ENCODE assay signal across 15 cellular contexts in genomic region chr1:6544831-6545230, GRCh38. TPM values are rescaled to one million over a fixed set of nuclear protein-coding genes. Genes with fewer than 3 reads are reported as not detected.
DNase-seq lines count a peak whose midpoint lies in the region; FAIRE-seq and TF ChIP-seq lines count a peak whose summit lies in the region.
"Had no signal": no experiment of that assay in that cellular context is flagged by ENCODE, and none has a peak within 500 bp of the region (broad histone marks: within the 10 kb centered on the region; RNA-seq: fewer than 3 reads in every experiment).

No MANE protein-coding gene starts in this region.

- peak overlapping the region; percentile 53 for H3K27ac Mint-ChIP-seq in activated T-helper 1 cell treated with anti-CD3 and anti-CD28 coated beads, Interleukin-12 subunit alpha, Interleukin-12 subunit beta, Interleukin-2, Interleukin-4 antibody, amounts not matched to agents 30 ng/mL and 10 ng/mL and 1 ng/mL, durations not matched to agents 14 hours and 24 hours and 36 hours
- no peak overlapping the region for H3K27ac Mint-ChIP-seq in neural progenitor cell

- H4K20me1 ChIP-seq in neural progenitor cell (ENCODE audit: low read depth) = peaks cover 10% of the 10 kb centered on the region

- H3K4me2 ChIP-seq in neural progenitor cell = no peak overlapping the region
- H3K4me2 ChIP-seq: smooth muscle cell had no signal

- peak overlapping the region; percentile 40 for H3K4me3 Mint-ChIP-seq in activated T-helper 1 cell treated with anti-CD3 and anti-CD28 coated beads, Interleukin-12 subunit alpha, Interleukin-12 subunit beta, Interleukin-2, Interleukin-4 antibody, amounts not matched to agents 30 ng/mL and 10 ng/mL and 1 ng/mL, durations not matched to agents 14 hours and 24 hours and 36 hours
- H3K4me3 Mint-ChIP-seq in neural progenitor cell = no peak overlapping the region
- H3K4me3 Mint-ChIP-seq: CD14-positive monocyte had no signal

- no peak overlapping the region for H2AFZ ChIP-seq in ACC112 (ENCODE audit: low read length, unreplicated experiment)
- H2AFZ ChIP-seq in neural progenitor cell (replicated peaks) = no peak overlapping the region

- TF ChIP-seq CTCF in fibroblast of the aortic adventitia (IDR thresholded peaks at IDR 0.05; ENCODE audit: insufficient read depth, low read length) (no peak), neural progenitor cell (IDR thresholded peaks at IDR 0.05) (no peak)

- no peaks in the 10 kb centered on the region for H3K27me3 Mint-ChIP-seq in activated T-helper 1 cell treated with anti-CD3 and anti-CD28 coated beads, Interleukin-12 subunit alpha, Interleukin-12 subunit beta, Interleukin-2, Interleukin-4 antibody, amounts not matched to agents 30 ng/mL and 10 ng/mL and 1 ng/mL, durations not matched to agents 14 hours and 24 hours and 36 hours (ENCODE audit: insufficient read depth)
- H3K27me3 Mint-ChIP-seq in neural progenitor cell (ENCODE audit: insufficient read depth, low read depth) = no peaks in the 10 kb centered on the region
- H3K27me3 Mint-ChIP-seq: naive B cell had no signal

- no peaks in the 10 kb centered on the region for H3K9me3 Mint-ChIP-seq in activated T-helper 1 cell treated with anti-CD3 and anti-CD28 coated beads, Interleukin-12 subunit alpha, Interleukin-12 subunit beta, Interleukin-2, Interleukin-4 antibody, amounts not matched to agents 30 ng/mL and 10 ng/mL and 1 ng/mL, durations not matched to agents 14 hours and 24 hours and 36 hours
- no peaks in the 10 kb centered on the region for H3K9me3 Mint-ChIP-seq in neural progenitor cell
- H3K9me3 Mint-ChIP-seq: naive B cell had no signal

- H3K9ac ChIP-seq in neural progenitor cell = no peak overlapping the region

- no peaks in the 10 kb centered on the region for H3K9me3 ChIP-seq in neural progenitor cell (ENCODE audit: low read depth)
- H3K9me3 ChIP-seq: vagina had no signal

- H3K4me1 Mint-ChIP-seq in activated T-helper 1 cell treated with anti-CD3 and anti-CD28 coated beads, Interleukin-12 subunit alpha, Interleukin-12 subunit beta, Interleukin-2, Interleukin-4 antibody, amounts not matched to agents 30 ng/mL and 10 ng/mL and 1 ng/mL, durations not matched to agents 14 hours and 24 hours and 36 hours (ENCODE audit: low read depth) = peaks cover 31% of the 10 kb centered on the region
- no peaks in the 10 kb centered on the region for H3K4me1 Mint-ChIP-seq in neural progenitor cell

- H3K4me3 ChIP-seq in ACC112 (ENCODE audit: low read depth, low read length) (peak overlapping the region; percentile 34; the same call in 1 of the 2 replicates), fibroblast of the aortic adventitia (ENCODE audit: low read depth, low read length) (no peak overlapping the region), neural progenitor cell (no peak overlapping the region)
- H3K4me3 ChIP-seq: smooth muscle cell, vagina had no signal

- H3K4me1 ChIP-seq in ACC112 (ENCODE audit: control insufficient read depth, insufficient read depth, low read length, unreplicated experiment) = peaks cover 33% of the 10 kb centered on the region
- H3K4me1 ChIP-seq in neural progenitor cell = no peaks in the 10 kb centered on the region

- no peak for FAIRE-seq in GM12892 (lab: Jason Lieb, UNC)
- FAIRE-seq: TTC549 had no signal

- intact Hi-C loops in activated T-helper 1 cell treated with anti-CD3 and anti-CD28 coated beads, Interleukin-12 subunit alpha, Interleukin-12 subunit beta, Interleukin-2, Interleukin-4 antibody, amounts not matched to agents 30 ng/mL and 10 ng/mL and 1 ng/mL, durations not matched to agents 14 hours and 24 hours and 36 hours (cut with micrococcal nuclease) = no loop called here

- peaks cover 50% of the 10 kb centered on the region for H3K36me3 Mint-ChIP-seq in activated T-helper 1 cell treated with anti-CD3 and anti-CD28 coated beads, Interleukin-12 subunit alpha, Interleukin-12 subunit beta, Interleukin-2, Interleukin-4 antibody, amounts not matched to agents 30 ng/mL and 10 ng/mL and 1 ng/mL, durations not matched to agents 14 hours and 24 hours and 36 hours (ENCODE audit: low read depth)
- peaks cover 22% of the 10 kb centered on the region for H3K36me3 Mint-ChIP-seq in neural progenitor cell

- TF ChIP-seq POLR2A in GM12892 (IDR thresholded peaks at IDR 0.05; ENCODE audit: low read depth, low read length) = no peak

- H3K36me3 ChIP-seq in ACC112 (ENCODE audit: insufficient read depth, low read length) (peaks cover 22% of the 10 kb centered on the region), neural progenitor cell (peaks cover 8% of the 10 kb centered on the region)

- H3K27me3 ChIP-seq in ACC112 (ENCODE audit: insufficient read depth, low read length) = no peaks in the 10 kb centered on the region
- H3K27me3 ChIP-seq in neural progenitor cell = no peaks in the 10 kb centered on the region
- H3K27me3 ChIP-seq: vagina had no signal

- H3K79me2 ChIP-seq in ACC112 (ENCODE audit: control insufficient read depth, insufficient read depth, low read length, unreplicated experiment) (peaks cover 4% of the 10 kb centered on the region), neural progenitor cell (ENCODE audit: low read depth) (no peaks in the 10 kb centered on the region)

- DNase-seq in ELR (ENCODE audit: low read depth) (peak; percentile 93), fibroblast of the aortic adventitia (ENCODE audit: low read depth) (peak; percentile 68), neural progenitor cell (ENCODE audit: low spot score) (no peak), iPS-NIHi11 (ENCODE audit: low spot score) (no peak), HT-29 (ENCODE audit: low spot score) (no peak), GM12892 (ENCODE audit: insufficient read length) (no peak)
- DNase-seq in activated T-helper 1 cell treated with anti-CD3 and anti-CD28 coated beads, Interleukin-12 subunit alpha, Interleukin-12 subunit beta, Interleukin-2, Interleukin-4 antibody, amounts not matched to agents 30 ng/mL and 10 ng/mL and 1 ng/mL, durations not matched to agents 14 hours and 24 hours and 36 hours (ENCODE audit: low spot score) = no peak
- DNase-seq: KBM-7, naive B cell had no signal

- H3K27ac ChIP-seq in ACC112 (ENCODE audit: low read depth, low read length) (peak overlapping the region; percentile 84), neural progenitor cell (no peak overlapping the region)
- H3K27ac ChIP-seq: vagina had no signal

- H3F3A ChIP-seq in neural progenitor cell (ENCODE audit: low read depth) = peaks cover 3% of the 10 kb centered on the region

RNA-seq across cellular contexts. Expression of gene NOL9, which starts 9.5 kb away (rescaled TPM):
- 50.4 and 58.9 TPM in 2 replicates for total RNA-seq in activated T-helper 1 cell treated with anti-CD3 and anti-CD28 coated beads, Interleukin-12 subunit alpha, Interleukin-12 subunit beta, Interleukin-2, Interleukin-4 antibody, amounts not matched to agents 30 ng/mL and 10 ng/mL and 1 ng/mL, durations not matched to agents 14 hours and 24 hours and 36 hours
- total RNA-seq in fibroblast of the aortic adventitia (ENCODE audit: low replicate concordance) (32.0 and 44.9 TPM in 2 replicates), neural progenitor cell (ENCODE audit: low replicate concordance) (28.1 and 48.0 TPM in 2 replicates)
- 21.0 and 23.7 TPM in 2 replicates for total RNA-seq in HT-29 (2014; rRNA removed; shearing (Covaris generic))
- polyA plus RNA-seq in GM12892 (2012; ENCODE audit: missing spikeins) = 13.4 TPM

RNA-seq across cellular contexts. Expression of gene TAS1R1, which starts 10.3 kb away (rescaled TPM):
- not detected in 2 replicates for total RNA-seq in activated T-helper 1 cell treated with anti-CD3 and anti-CD28 coated beads, Interleukin-12 subunit alpha, Interleukin-12 subunit beta, Interleukin-2, Interleukin-4 antibody, amounts not matched to agents 30 ng/mL and 10 ng/mL and 1 ng/mL, durations not matched to agents 14 hours and 24 hours and 36 hours
- total RNA-seq in fibroblast of the aortic adventitia (ENCODE audit: low replicate concordance) (not detected in 2 replicates), neural progenitor cell (ENCODE audit: low replicate concordance) (not detected in 2 replicates)
- not detected in 2 replicates for total RNA-seq in HT-29 (2014; rRNA removed; shearing (Covaris generic))
- polyA plus RNA-seq in GM12892 (2012; ENCODE audit: missing spikeins) = 0.28 TPM
- total RNA-seq: epithelial cell of proximal tubule, smooth muscle cell, vagina had no signal
- polyA plus RNA-seq: CD14-positive monocyte had no signal

RNA-seq across cellular contexts. Expression of gene ZBTB48, which starts 35.0 kb away (rescaled TPM):
- 34.5 and 35.7 TPM in 2 replicates for total RNA-seq in activated T-helper 1 cell treated with anti-CD3 and anti-CD28 coated beads, Interleukin-12 subunit alpha, Interleukin-12 subunit beta, Interleukin-2, Interleukin-4 antibody, amounts not matched to agents 30 ng/mL and 10 ng/mL and 1 ng/mL, durations not matched to agents 14 hours and 24 hours and 36 hours
- 7.7 and 26.4 TPM in 2 replicates for total RNA-seq in fibroblast of the aortic adventitia (ENCODE audit: low replicate concordance)
- total RNA-seq in neural progenitor cell (ENCODE audit: low replicate concordance) = 18.3 and 28.3 TPM in 2 replicates
- total RNA-seq in HT-29 (2014; rRNA removed; shearing (Covaris generic)) = 28.5 and 37.2 TPM in 2 replicates
- 13.4 TPM for polyA plus RNA-seq in GM12892 (2012; ENCODE audit: missing spikeins)

RNA-seq across cellular contexts. Expression of gene PLEKHG5, which starts 53.4 kb away (rescaled TPM):
- 1.8 and 2.2 TPM in 2 replicates for total RNA-seq in activated T-helper 1 cell treated with anti-CD3 and anti-CD28 coated beads, Interleukin-12 subunit alpha, Interleukin-12 subunit beta, Interleukin-2, Interleukin-4 antibody, amounts not matched to agents 30 ng/mL and 10 ng/mL and 1 ng/mL, durations not matched to agents 14 hours and 24 hours and 36 hours
- total RNA-seq in fibroblast of the aortic adventitia (ENCODE audit: low replicate concordance) (3.8 and 5.1 TPM in 2 replicates), neural progenitor cell (ENCODE audit: low replicate concordance) (7.4 and 25.9 TPM in 2 replicates)
- total RNA-seq in HT-29 (2014; rRNA removed; shearing (Covaris generic)) = 12.5 and 14.6 TPM in 2 replicates
- 0.11 TPM for polyA plus RNA-seq in GM12892 (2012; ENCODE audit: missing spikeins)
- polyA plus RNA-seq: CD14-positive monocyte had no signal

RNA-seq across cellular contexts. Expression of gene KLHL21, which starts 57.8 kb away (rescaled TPM):
- total RNA-seq in activated T-helper 1 cell treated with anti-CD3 and anti-CD28 coated beads, Interleukin-12 subunit alpha, Interleukin-12 subunit beta, Interleukin-2, Interleukin-4 antibody, amounts not matched to agents 30 ng/mL and 10 ng/mL and 1 ng/mL, durations not matched to agents 14 hours and 24 hours and 36 hours = 27.8 and 28.1 TPM in 2 replicates
- 40.8 and 78.4 TPM in 2 replicates for total RNA-seq in fibroblast of the aortic adventitia (ENCODE audit: low replicate concordance)
- total RNA-seq in neural progenitor cell (ENCODE audit: low replicate concordance) = 4.8 and 7.2 TPM in 2 replicates
- 52.0 and 52.1 TPM in 2 replicates for total RNA-seq in HT-29 (2014; rRNA removed; shearing (Covaris generic))
- polyA plus RNA-seq in GM12892 (2012; ENCODE audit: missing spikeins) = 3.8 TPM

Comparison
In these comparisons a context has a peak if more than half of its experiments do, and no peak if none do; other contexts are left out.
1. DNase-seq: peak in ELR (single experiment) and fibroblast of the aortic adventitia (single experiment); none in activated T-helper 1 cell treated with anti-CD3 and anti-CD28 coated beads, Interleukin-12 subunit alpha, Interleukin-12 subunit beta, Interleukin-2, Interleukin-4 antibody, amounts not matched to agents 30 ng/mL and 10 ng/mL and 1 ng/mL, durations not matched to agents 14 hours and 24 hours and 36 hours (single experiment), neural progenitor cell (single experiment), iPS-NIHi11 (single experiment), HT-29 (single experiment) and GM12892 (single experiment).